Comparison of ENCODE assay signal across 1 cellular context in the genomic region with DNA sequence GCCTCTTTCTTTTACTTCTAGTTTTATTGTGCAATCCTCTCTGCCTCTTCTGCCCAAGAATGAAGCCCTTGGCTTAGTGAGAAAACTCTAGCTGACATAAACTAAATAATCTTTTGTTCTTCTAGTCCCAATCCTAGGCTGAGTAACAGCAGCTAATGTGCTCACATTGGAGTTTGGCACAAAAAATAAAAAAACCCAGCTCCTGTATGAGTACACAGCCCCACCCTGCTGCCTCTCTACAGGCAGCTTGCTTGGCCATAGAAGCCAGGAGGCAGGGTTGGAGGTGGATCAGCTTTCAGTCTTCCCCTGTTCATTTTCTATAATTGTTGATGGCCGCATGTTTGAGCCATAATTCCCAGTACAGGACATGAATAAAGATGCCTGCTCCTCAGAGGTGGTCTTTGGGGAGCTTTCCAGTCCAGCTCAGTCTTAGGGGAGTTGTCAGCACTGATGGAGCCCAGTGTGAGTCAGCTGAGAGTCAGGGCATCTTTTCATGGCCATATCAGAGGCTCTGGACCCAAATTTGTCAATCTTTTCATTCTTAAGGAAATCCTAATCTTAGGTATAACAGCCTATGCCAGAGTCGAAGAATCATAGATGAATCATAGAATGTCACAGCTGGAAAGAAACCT.
A peak's percentile ranks its signal among the peaks of the same experiment; 100 is the strongest.
TF ChIP-seq lines count a peak whose summit lies in the region.

No MANE protein-coding gene starts in this region.

TF ChIP-seq in K562, 482 proteins besides CTCF, POLR2A, EP300 and RAD21:
- TF ChIP-seq CEBPB (tag; IDR thresholded peaks at IDR 0.05): 0 out of 2 replicates have a peak, but pooled peaks have one; percentile 26
- TF ChIP-seq, protein P1, sequence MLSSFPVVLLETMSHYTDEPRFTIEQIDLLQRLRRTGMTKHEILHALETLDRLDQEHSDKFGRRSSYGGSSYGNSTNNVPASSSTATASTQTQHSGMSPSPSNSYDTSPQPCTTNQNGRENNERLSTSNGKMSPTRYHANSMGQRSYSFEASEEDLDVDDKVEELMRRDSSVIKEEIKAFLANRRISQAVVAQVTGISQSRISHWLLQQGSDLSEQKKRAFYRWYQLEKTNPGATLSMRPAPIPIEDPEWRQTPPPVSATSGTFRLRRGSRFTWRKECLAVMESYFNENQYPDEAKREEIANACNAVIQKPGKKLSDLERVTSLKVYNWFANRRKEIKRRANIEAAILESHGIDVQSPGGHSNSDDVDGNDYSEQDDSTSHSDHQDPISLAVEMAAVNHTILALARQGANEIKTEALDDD (IDR thresholded peaks at IDR 0.05): no peak
- TF ChIP-seq ZNF121 (CRISPR knock-in tag; conservative IDR thresholded peaks at IDR 0.05): no peak
TF ChIP-seq in K562: peak in this region for 1.
